In genomic region chr2:224901121-224901676, GRCh38 we compare ENCODE assay signal across 15 cellular contexts.
A peak's percentile ranks its signal among the peaks of the same experiment; 100 is the strongest.
DNase-seq lines count a peak whose midpoint lies in the region; ATAC-seq, FAIRE-seq and TF ChIP-seq lines count a peak whose summit lies in the region.
"Had no signal": no experiment of that assay in that cellular context is flagged by ENCODE, and none has a peak within 500 bp of the region (broad histone marks: within the 10 kb centered on the region; RNA-seq: fewer than 3 reads in every experiment).

No MANE protein-coding gene starts in this region.

- TF ChIP-seq POLR2A in GM12891 (IDR thresholded peaks at IDR 0.05; ENCODE audit: low read depth, low read length): no peak
- TF ChIP-seq POLR2A in vagina (IDR thresholded peaks at IDR 0.05): no peak
- no peak for TF ChIP-seq POLR2A in Peyer's patch (IDR thresholded peaks at IDR 0.05)

- H3K4me1 ChIP-seq in vagina (no peaks in the 10 kb centered on the region), Peyer's patch (no peaks in the 10 kb centered on the region)
- H3K4me1 ChIP-seq: thyroid gland had no signal

- FAIRE-seq in GM12891 (lab: Jason Lieb, UNC): peak; percentile 23

- H3K27ac ChIP-seq in vagina (no peak overlapping the region), Peyer's patch (no peak overlapping the region)
- H3K27ac ChIP-seq: HL-60, thyroid gland had no signal

- peak; percentile 10 to 22 for DNase-seq in activated CD4-positive, alpha-beta T cell treated with anti-CD3 and anti-CD28 coated beads, Interleukin-2, amount 50 U/mL, for 4 hours
- DNase-seq in activated CD4-positive, alpha-beta T cell treated with anti-CD3 and anti-CD28 coated beads, Interleukin-2, amount 50 U/mL, for 48 hours: no peak
- DNase-seq in GM12891 (ENCODE audit: insufficient read length, low spot score) (no peak), NCI-H69 (lab: John Stamatoyannopoulos, UW) (peak; percentile 87), left lobe of liver (ENCODE audit: low spot score) (no peak), vagina (ENCODE audit: extremely low spot score in 2 of 2) (no peak), Peyer's patch (no peak)
- DNase-seq: amniotic stem cell, cerebellar nuclear complex, foreskin melanocyte, NCI-H187, retina, thyroid gland had no signal

- H3K27me3 ChIP-seq in vagina (no peaks in the 10 kb centered on the region), Peyer's patch (no peaks in the 10 kb centered on the region)
- H3K27me3 ChIP-seq: thyroid gland had no signal

- ATAC-seq in left lobe of liver (peak; percentile 33), HG02885 (IDR thresholded peaks at IDR 0.05; ENCODE audit: poor library complexity, unreplicated experiment) (no peak)

- H3K9me3 ChIP-seq in vagina (no peaks in the 10 kb centered on the region), Peyer's patch (no peaks in the 10 kb centered on the region)
- H3K9me3 ChIP-seq: thyroid gland had no signal

- H3K4me3 ChIP-seq in vagina: no peak overlapping the region
- no peak overlapping the region for H3K4me3 ChIP-seq in Peyer's patch
- H3K4me3 ChIP-seq: thyroid gland had no signal

- H3K36me3 ChIP-seq in vagina: no peaks in the 10 kb centered on the region
- no peaks in the 10 kb centered on the region for H3K36me3 ChIP-seq in Peyer's patch
- H3K36me3 ChIP-seq: thyroid gland had no signal

- intact Hi-C loops in vagina (cut with DNase I): no loop called here

- no peak for TF ChIP-seq CTCF in vagina (IDR thresholded peaks at IDR 0.05)
- TF ChIP-seq CTCF in Peyer's patch (IDR thresholded peaks at IDR 0.05): no peak

TF ChIP-seq in GM12891, 5 proteins besides CTCF, POLR2A, EP300 and RAD21:
- TF ChIP-seq SPI1 (IDR thresholded peaks at IDR 0.05; ENCODE audit: low read depth, low read length) (no peak), POU2F2 (IDR thresholded peaks at IDR 0.05; ENCODE audit: low read depth, low read length) (no peak), PAX5 (IDR thresholded peaks at IDR 0.05; ENCODE audit: insufficient read depth, low read length, severe bottlenecking) (no peak), POLR2AphosphoS5 (IDR thresholded peaks at IDR 0.05; ENCODE audit: low read depth, low read length) (no peak), TAF1 (IDR thresholded peaks at IDR 0.05; ENCODE audit: low read depth, low read length) (no peak)

Comparison
In these comparisons a context has a peak if more than half of its experiments do, and no peak if none do; other contexts are left out.
1. DNase-seq: peak in activated CD4-positive, alpha-beta T cell treated with anti-CD3 and anti-CD28 coated beads, Interleukin-2, amount 50 U/mL, for 4 hours (2 of 2) and NCI-H69 (single experiment); none in activated CD4-positive, alpha-beta T cell treated with anti-CD3 and anti-CD28 coated beads, Interleukin-2, amount 50 U/mL, for 48 hours (0 of 2), GM12891 (single experiment), left lobe of liver (single experiment), vagina (0 of 2) and Peyer's patch (0 of 3).